1 cellular context compared by ENCODE assay signal in the genomic region with DNA sequence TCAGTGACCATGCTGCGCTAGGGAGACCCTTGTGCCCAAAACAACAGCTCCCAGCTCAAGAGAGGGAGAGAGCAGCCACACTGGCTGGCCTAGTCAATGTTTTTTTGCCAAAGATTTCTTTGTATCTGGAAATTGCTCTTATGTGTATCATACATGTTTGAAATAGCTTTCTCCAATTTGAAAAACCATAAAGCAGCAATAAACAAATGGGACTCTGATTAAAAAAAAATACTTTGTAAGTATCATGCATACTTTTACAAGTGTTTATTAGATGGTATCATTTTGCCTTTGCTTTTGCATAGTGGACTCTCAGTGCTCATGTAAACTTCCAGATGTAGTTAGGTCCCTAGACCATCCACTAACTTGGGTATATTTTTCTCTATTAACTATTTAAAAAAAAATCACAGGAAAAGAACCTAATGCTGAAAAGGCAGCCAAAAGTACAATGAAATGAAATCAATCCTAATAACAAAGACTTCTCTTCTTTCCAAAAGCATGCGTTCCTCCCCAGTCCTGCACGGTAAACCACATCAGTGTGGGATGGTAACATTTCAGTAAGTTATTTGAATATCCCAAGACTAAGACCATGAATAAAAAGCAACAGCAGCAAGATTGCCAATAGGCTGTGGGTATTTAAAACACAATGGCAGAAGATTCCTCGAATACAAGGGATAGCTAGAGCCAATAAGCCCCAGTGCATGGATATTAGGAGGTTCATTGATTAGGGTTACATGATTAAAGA.
TF ChIP-seq lines count a peak whose summit lies in the region.

No MANE protein-coding gene starts in this region.

TF ChIP-seq in SK-N-SH, 30 proteins besides CTCF, POLR2A, EP300 and RAD21 (continued from another document):
- TF ChIP-seq IRF3 (IDR thresholded peaks at IDR 0.05; ENCODE audit: low read depth, low read length) = no peak
- no peak for TF ChIP-seq FOXJ3 (CRISPR knock-in tag; IDR thresholded peaks at IDR 0.05)
- TF ChIP-seq, protein P1, sequence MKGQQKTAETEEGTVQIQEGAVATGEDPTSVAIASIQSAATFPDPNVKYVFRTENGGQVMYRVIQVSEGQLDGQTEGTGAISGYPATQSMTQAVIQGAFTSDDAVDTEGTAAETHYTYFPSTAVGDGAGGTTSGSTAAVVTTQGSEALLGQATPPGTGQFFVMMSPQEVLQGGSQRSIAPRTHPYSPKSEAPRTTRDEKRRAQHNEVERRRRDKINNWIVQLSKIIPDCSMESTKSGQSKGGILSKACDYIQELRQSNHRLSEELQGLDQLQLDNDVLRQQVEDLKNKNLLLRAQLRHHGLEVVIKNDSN (IDR thresholded peaks at IDR 0.05; ENCODE audit: borderline replicate concordance, low read depth) = no peak
- no peak for TF ChIP-seq FOSL2 (IDR thresholded peaks at IDR 0.05; ENCODE audit: borderline replicate concordance, low read depth)
- TF ChIP-seq PBX3 (IDR thresholded peaks at IDR 0.05) = no peak
- TF ChIP-seq ELF1 (IDR thresholded peaks at IDR 0.05) = no peak
- no peak for TF ChIP-seq ZBTB33 (IDR thresholded peaks at IDR 0.05; ENCODE audit: borderline replicate concordance, low read depth)
- TF ChIP-seq, protein P2, sequence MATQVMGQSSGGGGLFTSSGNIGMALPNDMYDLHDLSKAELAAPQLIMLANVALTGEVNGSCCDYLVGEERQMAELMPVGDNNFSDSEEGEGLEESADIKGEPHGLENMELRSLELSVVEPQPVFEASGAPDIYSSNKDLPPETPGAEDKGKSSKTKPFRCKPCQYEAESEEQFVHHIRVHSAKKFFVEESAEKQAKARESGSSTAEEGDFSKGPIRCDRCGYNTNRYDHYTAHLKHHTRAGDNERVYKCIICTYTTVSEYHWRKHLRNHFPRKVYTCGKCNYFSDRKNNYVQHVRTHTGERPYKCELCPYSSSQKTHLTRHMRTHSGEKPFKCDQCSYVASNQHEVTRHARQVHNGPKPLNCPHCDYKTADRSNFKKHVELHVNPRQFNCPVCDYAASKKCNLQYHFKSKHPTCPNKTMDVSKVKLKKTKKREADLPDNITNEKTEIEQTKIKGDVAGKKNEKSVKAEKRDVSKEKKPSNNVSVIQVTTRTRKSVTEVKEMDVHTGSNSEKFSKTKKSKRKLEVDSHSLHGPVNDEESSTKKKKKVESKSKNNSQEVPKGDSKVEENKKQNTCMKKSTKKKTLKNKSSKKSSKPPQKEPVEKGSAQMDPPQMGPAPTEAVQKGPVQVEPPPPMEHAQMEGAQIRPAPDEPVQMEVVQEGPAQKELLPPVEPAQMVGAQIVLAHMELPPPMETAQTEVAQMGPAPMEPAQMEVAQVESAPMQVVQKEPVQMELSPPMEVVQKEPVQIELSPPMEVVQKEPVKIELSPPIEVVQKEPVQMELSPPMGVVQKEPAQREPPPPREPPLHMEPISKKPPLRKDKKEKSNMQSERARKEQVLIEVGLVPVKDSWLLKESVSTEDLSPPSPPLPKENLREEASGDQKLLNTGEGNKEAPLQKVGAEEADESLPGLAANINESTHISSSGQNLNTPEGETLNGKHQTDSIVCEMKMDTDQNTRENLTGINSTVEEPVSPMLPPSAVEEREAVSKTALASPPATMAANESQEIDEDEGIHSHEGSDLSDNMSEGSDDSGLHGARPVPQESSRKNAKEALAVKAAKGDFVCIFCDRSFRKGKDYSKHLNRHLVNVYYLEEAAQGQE (IDR thresholded peaks at IDR 0.05; ENCODE audit: low read depth, low read length) = no peak
- no peak for TF ChIP-seq SMC3 (IDR thresholded peaks at IDR 0.05; ENCODE audit: low read depth, low read length)
- TF ChIP-seq MXI1 (IDR thresholded peaks at IDR 0.05; ENCODE audit: low read depth, low read length) = no peak
- no peak for TF ChIP-seq USF2 (IDR thresholded peaks at IDR 0.05; ENCODE audit: borderline replicate concordance, low read depth, low read length)
- no peak for TF ChIP-seq GABPA (IDR thresholded peaks at IDR 0.05; ENCODE audit: low read depth)
- no peak for TF ChIP-seq RXRA (IDR thresholded peaks at IDR 0.05; ENCODE audit: borderline replicate concordance, low read depth)
